ENCODE assay signal across 35 cellular contexts in genomic region chr15:48126667-48127355, GRCh38. TPM values are rescaled to one million over a fixed set of nuclear protein-coding genes. Genes with fewer than 3 reads are reported as not detected.
"Had no signal": no experiment of that assay in that cellular context is flagged by ENCODE, and none has a peak within 500 bp of the region (broad histone marks: within the 10 kb centered on the region; RNA-seq: fewer than 3 reads in every experiment).

No MANE protein-coding gene starts in this region.

- FAIRE-seq: astrocyte, TTC549 had no signal

- H3K27ac ChIP-seq: adrenal gland, VCaP had no signal

- H3K4me3 ChIP-seq: adrenal gland had no signal

- H3K4me1 ChIP-seq: adrenal gland had no signal

- DNase-seq: activated B cell treated with CpG ODN at 0.5 μM for 24 hours; activated CD4-positive, alpha-beta memory T cell treated with anti-CD3 and anti-CD28 coated beads for 36 hours; activated CD4-positive, alpha-beta T cell treated with anti-CD3 and anti-CD28 coated beads for 4 hours; activated CD4-positive, alpha-beta T cell treated with anti-CD3 and anti-CD28 coated beads, Interleukin-2, amount 10 ng/mL, durations not matched to agents 24 days and 14 days; activated CD4-positive, alpha-beta T cell treated with anti-CD3 and anti-CD28 coated beads, Interleukin-2, amount 50 U/mL, for 1 hour; activated CD4-positive, alpha-beta T cell treated with anti-CD3 and anti-CD28 coated beads, Interleukin-2, amount 50 U/mL, for 4 hours; activated CD4-positive, CD25-positive, alpha-beta regulatory T cell treated with anti-CD3 and anti-CD28 coated beads, Interleukin-2, amount 50 U/mL, for 72 hours; activated CD8-positive, alpha-beta memory T cell treated with anti-CD3 and anti-CD28 coated beads, Interleukin-2, amount 50 U/mL, for 4 hours; activated CD8-positive, alpha-beta T cell treated with anti-CD3 and anti-CD28 coated beads for 36 hours; activated effector memory CD4-positive, alpha-beta T cell treated with anti-CD3 and anti-CD28 coated beads, Interleukin-2, amount 50 U/mL, for 16 hours; activated gamma-delta T cell treated with Interleukin-2 at 50 U/mL for 16 hours; activated naive CD4-positive, alpha-beta T cell; activated naive CD4-positive, alpha-beta T cell treated with anti-CD3 and anti-CD28 coated beads for 36 hours; activated naive CD4-positive, alpha-beta T cell treated with anti-CD3 and anti-CD28 coated beads, Interleukin-2, amount 50 U/mL, for 16 hours; activated naive CD8-positive, alpha-beta T cell treated with anti-CD3 and anti-CD28 coated beads for 36 hours; activated T-cell treated with anti-CD3 and anti-CD28 coated beads for 4 hours; activated T-cell treated with anti-CD3 and anti-CD28 coated beads, Interleukin-2, amount 50 U/mL, for 1 hour; activated T-cell treated with anti-CD3 and anti-CD28 coated beads, Interleukin-2, amount 50 U/mL, for 4 hours; activated T-cell treated with anti-CD3 and anti-CD28 coated beads, Interleukin-2, amount 50 U/mL, for 72 hours; adrenal gland; amniotic stem cell; aorta; central memory CD4-positive, alpha-beta T cell; SW 1271; T-helper 1 cell; T-helper 2 cell; T-helper 9 cell had no signal

- H3K9me3 ChIP-seq: adrenal gland had no signal

- H3K36me3 ChIP-seq: adrenal gland had no signal

- H3K27me3 ChIP-seq: adrenal gland had no signal

- ATAC-seq: activated CD8-positive, alpha-beta T cell treated with anti-CD3 and anti-CD28 coated beads for 36 hours; activated naive CD4-positive, alpha-beta T cell treated with anti-CD3 and anti-CD28 coated beads, Interleukin-2, amount 50 U/mL, for 72 hours; activated T-cell treated with anti-CD3 and anti-CD28 coated beads, Interleukin-2, amount 50 U/mL, for 4 hours; activated T-cell treated with anti-CD3 and anti-CD28 coated beads, Interleukin-2, amount 50 U/mL, for 72 hours; activated T-helper 17 cell treated with anti-CD3 and anti-CD28 coated beads, Interleukin-2, amount 50 U/mL, for 72 hours had no signal

RNA-seq across cellular contexts. Expression of gene SLC24A5, which starts 6.0 kb away (rescaled TPM):
- total RNA-seq: activated B cell treated with CpG ODN at 0.5 μM for 24 hours; activated CD4-positive, alpha-beta memory T cell treated with anti-CD3 and anti-CD28 coated beads for 36 hours; activated CD4-positive, alpha-beta T cell treated with anti-CD3 and anti-CD28 coated beads, Interleukin-2, amount 10 ng/mL, durations not matched to agents 24 days and 14 days; activated CD8-positive, alpha-beta memory T cell treated with anti-CD3 and anti-CD28 coated beads for 36 hours; activated CD8-positive, alpha-beta T cell treated with anti-CD3 and anti-CD28 coated beads for 36 hours; activated naive CD4-positive, alpha-beta T cell treated with anti-CD3 and anti-CD28 coated beads for 36 hours; activated naive CD4-positive, alpha-beta T cell treated with anti-CD3 and anti-CD28 coated beads, Interleukin-2, amount 50 U/mL, for 72 hours; activated naive CD8-positive, alpha-beta T cell treated with anti-CD3 and anti-CD28 coated beads for 36 hours; activated T-cell treated with anti-CD3 and anti-CD28 coated beads, Interleukin-2, amount 50 U/mL, for 4 hours; activated T-cell treated with anti-CD3 and anti-CD28 coated beads, Interleukin-2, amount 50 U/mL, for 72 hours; activated T-helper 1 cell treated with anti-CD3 and anti-CD28 coated beads, Interleukin-12 subunit alpha, Interleukin-12 subunit beta, Interleukin-2, Interleukin-4 antibody, amounts not matched to agents 30 ng/mL and 10 ng/mL and 1 ng/mL, durations not matched to agents 14 hours and 24 hours and 36 hours; activated T-helper 17 cell treated with anti-CD3 and anti-CD28 coated beads, Interleukin-2, amount 50 U/mL, for 72 hours; adrenal gland; aorta; astrocyte; cardiac septum had no signal
